Comparison of ENCODE assay signal across 12 cellular contexts in genomic region chr3:112858410-112859069, GRCh38. TPM values are rescaled to one million over a fixed set of nuclear protein-coding genes. Genes with fewer than 3 reads are reported as not detected.
DNase-seq lines count a peak whose midpoint lies in the region; ATAC-seq, FAIRE-seq and TF ChIP-seq lines count a peak whose summit lies in the region.
"Had no signal": no experiment of that assay in that cellular context is flagged by ENCODE, and none has a peak within 500 bp of the region (broad histone marks: within the 10 kb centered on the region; RNA-seq: fewer than 3 reads in every experiment).

No MANE protein-coding gene starts in this region.

- no peak for TF ChIP-seq CTCF in natural killer cell (IDR thresholded peaks at IDR 0.05)
- no peak for TF ChIP-seq CTCF in GM23338 (conservative IDR thresholded peaks at IDR 0.05; ENCODE audit: low read depth in 2 of 2)
- TF ChIP-seq CTCF in endodermal cell (conservative IDR thresholded peaks at IDR 0.05): no peak

- no peaks in the 10 kb centered on the region for H3K4me1 ChIP-seq in GM23338 (ENCODE audit: insufficient read depth)
- no peaks in the 10 kb centered on the region for H3K4me1 ChIP-seq in endodermal cell (ENCODE audit: control insufficient read depth, insufficient read depth, low read length)

- WGBS in endodermal cell (ENCODE audit: insufficient coverage in 1 of 2, insufficient read length in 1 of 2), 2 experiments: 86 to 97% methylated on average over 1 to 2 of the region's 2 CpGs

- no peak overlapping the region for H2AFZ ChIP-seq in GM23338

- no peaks in the 10 kb centered on the region for H3K79me2 ChIP-seq in GM23338 (replicated peaks; ENCODE audit: insufficient read depth)

- H3K9me3 Mint-ChIP-seq in activated CD4-positive, alpha-beta memory T cell treated with anti-CD3 and anti-CD28 coated beads, Interleukin-2, amount 10 ng/mL, durations not matched to agents 7 days and 5 days: peaks cover 7% of the 10 kb centered on the region
- H3K9me3 Mint-ChIP-seq in natural killer cell (peaks cover 10 to 14% of the 10 kb centered on the region in 2 donors), GM23338 (peaks cover 21% of the 10 kb centered on the region), endodermal cell (peaks cover 18% of the 10 kb centered on the region)
- H3K9me3 Mint-ChIP-seq: HFFc6 had no signal

- no peaks in the 10 kb centered on the region for H3K27me3 Mint-ChIP-seq in activated CD4-positive, alpha-beta memory T cell treated with anti-CD3 and anti-CD28 coated beads, Interleukin-2, amount 10 ng/mL, durations not matched to agents 7 days and 5 days
- H3K27me3 Mint-ChIP-seq in natural killer cell (ENCODE audit: low read depth in 2 of 2) (no peaks in the 10 kb centered on the region), GM23338 (ENCODE audit: insufficient read depth, low read depth, poor library complexity) (no peaks in the 10 kb centered on the region), endodermal cell (ENCODE audit: insufficient read depth) (no peaks in the 10 kb centered on the region)

- H3K27ac ChIP-seq in GM23338 (ENCODE audit: low read depth) (no peak overlapping the region), endodermal cell (ENCODE audit: low read depth, low read length) (no peak overlapping the region)

- H3K36me3 Mint-ChIP-seq in activated CD4-positive, alpha-beta memory T cell treated with anti-CD3 and anti-CD28 coated beads, Interleukin-2, amount 10 ng/mL, durations not matched to agents 7 days and 5 days (ENCODE audit: low read depth): peaks cover 3% of the 10 kb centered on the region
- peaks cover 18% of the 10 kb centered on the region for H3K36me3 Mint-ChIP-seq in natural killer cell
- H3K36me3 Mint-ChIP-seq in GM23338 (ENCODE audit: low read depth): peaks cover 13% of the 10 kb centered on the region
- H3K36me3 Mint-ChIP-seq in endodermal cell (ENCODE audit: low read depth): no peaks in the 10 kb centered on the region

- no peak for DNase-seq in GM12891 (ENCODE audit: insufficient read length, low spot score)
- DNase-seq in HT1080 (ENCODE audit: low read depth): peak; percentile 48
- DNase-seq in activated CD4-positive, alpha-beta memory T cell treated with anti-CD3 and anti-CD28 coated beads, Interleukin-2, amount 10 ng/mL, durations not matched to agents 7 days and 5 days: no peak
- DNase-seq in natural killer cell: no peak
- DNase-seq in GM23338 (ENCODE audit: low spot score): no peak
- DNase-seq in endodermal cell: no peak
- DNase-seq: HFFc6, NCI-H1048 had no signal

- H3K36me3 ChIP-seq in GM23338 (ENCODE audit: insufficient read depth): no peaks in the 10 kb centered on the region
- H3K36me3 ChIP-seq in endodermal cell (ENCODE audit: control insufficient read depth, insufficient read depth, low read length): no peaks in the 10 kb centered on the region

- ATAC-seq in natural killer cell: peak; percentile 31 to 65 (median 36)
- no peak for ATAC-seq in GM23338
- ATAC-seq in GM19328 (IDR thresholded peaks at IDR 0.05; ENCODE audit: unreplicated experiment): no peak

- peak overlapping the region; percentile 37 for H3K27ac Mint-ChIP-seq in activated CD4-positive, alpha-beta memory T cell treated with anti-CD3 and anti-CD28 coated beads, Interleukin-2, amount 10 ng/mL, durations not matched to agents 7 days and 5 days
- H3K27ac Mint-ChIP-seq in natural killer cell: peak overlapping the region in 1 of 2 donors; percentile 70
- H3K27ac Mint-ChIP-seq in GM23338: no peak overlapping the region
- no peak overlapping the region for H3K27ac Mint-ChIP-seq in endodermal cell
- H3K27ac Mint-ChIP-seq: HFFc6 had no signal

- CTCF ChIA-PET in activated CD4-positive, alpha-beta memory T cell treated with anti-CD3 and anti-CD28 coated beads, Interleukin-2, amount 10 ng/mL, durations not matched to agents 7 days and 5 days (lab: Charles Lee): interaction anchor here (0.6 kb wide), 1 partner anchor 87 kb away, joined by 5 read pairs; no protein-coding TSS in a partner anchor

- POLR2A ChIA-PET in activated CD4-positive, alpha-beta memory T cell treated with anti-CD3 and anti-CD28 coated beads, Interleukin-2, amount 10 ng/mL, durations not matched to agents 7 days and 5 days (lab: Charles Lee): no interaction called here

- no peaks in the 10 kb centered on the region for H3F3A ChIP-seq in GM23338 (replicated peaks; ENCODE audit: low read depth)

- H3K4me3 ChIP-seq in GM23338 (no peak overlapping the region), endodermal cell (ENCODE audit: low read length) (no peak overlapping the region)

- no peak overlapping the region for H3K9ac ChIP-seq in endodermal cell (ENCODE audit: extremely low read depth, low read length, poor library complexity, severe bottlenecking)

- FAIRE-seq in GM12891 (lab: Jason Lieb, UNC): no peak

- peaks cover 31% of the 10 kb centered on the region for H3K4me1 Mint-ChIP-seq in activated CD4-positive, alpha-beta memory T cell treated with anti-CD3 and anti-CD28 coated beads, Interleukin-2, amount 10 ng/mL, durations not matched to agents 7 days and 5 days
- H3K4me1 Mint-ChIP-seq in natural killer cell: peaks cover 28 to 31% of the 10 kb centered on the region in 2 donors
- H3K4me1 Mint-ChIP-seq in GM23338: no peaks in the 10 kb centered on the region
- H3K4me1 Mint-ChIP-seq in endodermal cell: no peaks in the 10 kb centered on the region

- H3K9me3 ChIP-seq in endodermal cell (ENCODE audit: control insufficient read depth, low read length): peaks cover 16% of the 10 kb centered on the region

- H3K9me2 ChIP-seq in GM23338 (ENCODE audit: insufficient read depth): peaks cover 4% of the 10 kb centered on the region; the same call in 1 of the 2 replicates

- TF ChIP-seq POLR2A in GM12891 (IDR thresholded peaks at IDR 0.05; ENCODE audit: low read depth, low read length): no peak

- no peaks in the 10 kb centered on the region for H4K20me1 ChIP-seq in GM23338 (replicated peaks; ENCODE audit: insufficient read depth)

- intact Hi-C loops in natural killer cell (cut with micrococcal nuclease): no loop called here

- H3K4me3 Mint-ChIP-seq in activated CD4-positive, alpha-beta memory T cell treated with anti-CD3 and anti-CD28 coated beads, Interleukin-2, amount 10 ng/mL, durations not matched to agents 7 days and 5 days: no peak overlapping the region
- peak overlapping the region; percentile 29 for H3K4me3 Mint-ChIP-seq in natural killer cell
- H3K4me3 Mint-ChIP-seq in GM23338: no peak overlapping the region
- H3K4me3 Mint-ChIP-seq in endodermal cell: no peak overlapping the region
- H3K4me3 Mint-ChIP-seq: HFFc6 had no signal

- no peak overlapping the region for H3K4me2 ChIP-seq in GM23338

- no peaks in the 10 kb centered on the region for H3K27me3 ChIP-seq in GM23338 (ENCODE audit: insufficient read depth)
- no peaks in the 10 kb centered on the region for H3K27me3 ChIP-seq in endodermal cell (ENCODE audit: control insufficient read depth, insufficient read depth, low read length, poor library complexity, severe bottlenecking)

TF ChIP-seq in GM12891, 5 proteins besides CTCF, POLR2A, EP300 and RAD21:
- TF ChIP-seq PAX5 (IDR thresholded peaks at IDR 0.05; ENCODE audit: insufficient read depth, low read length, severe bottlenecking) (no peak), POU2F2 (IDR thresholded peaks at IDR 0.05; ENCODE audit: low read depth, low read length) (peak; percentile 15; the same call in 1 of the 2 replicates), SPI1 (IDR thresholded peaks at IDR 0.05; ENCODE audit: low read depth, low read length) (peak; percentile 47; the same call in 1 of the 2 replicates)

TF ChIP-seq in GM23338, 12 proteins besides CTCF, POLR2A, EP300 and RAD21 (continues in another document):
- no peak for TF ChIP-seq EZH2phosphoT487 (IDR thresholded peaks at IDR 0.05; ENCODE audit: unreplicated experiment)
- no peak for TF ChIP-seq ETS1 (IDR thresholded peaks at IDR 0.05)

RNA-seq across cellular contexts. Expression of gene CD200R1L, which starts 11.9 kb away (rescaled TPM):
- not detected for polyA plus RNA-seq in GM12891 (2012; ENCODE audit: low read depth, missing spikeins)
- total RNA-seq in HT1080 (2014; rRNA removed; shearing (Covaris generic)): not detected in 2 replicates
- not detected in 2 replicates for polyA plus RNA-seq in HT1080 (2015; cell fraction: cytosol; rRNA removed)
- polyA plus RNA-seq in HT1080 (2015; cell fraction: nucleus; rRNA removed): not detected in 2 replicates
- total RNA-seq in activated CD4-positive, alpha-beta memory T cell treated with anti-CD3 and anti-CD28 coated beads, Interleukin-2, amount 10 ng/mL, durations not matched to agents 7 days and 5 days: not detected
- total RNA-seq in natural killer cell (1 to 10 TPM in 1 of 3 donors, not detected in 2; 1.3 TPM), endodermal cell (not detected)
- not detected in 2 replicates for total RNA-seq in GM23338 (2014; rRNA removed; shearing (Covaris generic))
- not detected in 2 replicates for polyA plus RNA-seq in GM23338 (2016; fragmentation: Nextera tagmentation; extraction: Ambion mirVana)
- not detected for polyA plus RNA-seq in endodermal cell (2013, experiment 1 of 2)
- not detected for polyA plus RNA-seq in endodermal cell (2013, experiment 2 of 2)
- total RNA-seq: HFFc6; renal cortical epithelial cell; subcutaneous adipose tissue; T-helper 2 cell treated with Interferon-gamma antibody and Interleukin-4, amounts not matched to agents 100 ng/mL and 5 ng/mL, for 36 hours had no signal

Comparison
In these comparisons a context has a peak if more than half of its experiments do, and no peak if none do; other contexts are left out.
1. ATAC-seq: peak in natural killer cell (3 of 3); none in GM23338 (single experiment) and GM19328 (single experiment).